Comparison of ENCODE assay signal across 1 cellular context in the genomic region with DNA sequence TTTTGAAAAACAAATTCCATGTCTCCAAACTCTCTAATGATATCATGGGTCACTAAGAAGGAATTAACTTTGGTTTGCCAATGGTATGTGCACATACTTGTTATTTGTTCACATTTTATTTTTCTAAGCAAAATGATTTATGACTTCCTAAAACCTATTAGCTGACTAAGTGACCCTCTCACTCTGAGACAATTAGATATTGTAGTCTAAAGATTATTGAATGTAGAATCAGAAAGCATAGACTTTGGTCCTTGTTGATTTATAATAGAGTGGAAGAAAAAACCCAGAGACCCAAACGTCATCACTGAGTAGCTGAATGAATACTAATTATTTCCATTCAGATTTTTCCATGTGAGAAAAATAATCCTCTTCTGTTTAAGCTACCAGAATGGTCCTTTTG.
TF ChIP-seq lines count a peak whose summit lies in the region.

No MANE protein-coding gene starts in this region.

TF ChIP-seq in endothelial cell of umbilical vein, 7 proteins besides CTCF, POLR2A, EP300 and RAD21 (continued from another document):
- peak; percentile 10 for TF ChIP-seq JUN (IDR thresholded peaks at IDR 0.05; ENCODE audit: borderline replicate concordance, insufficient read depth, insufficient read length, low read depth)
